Comparison of ENCODE assay signal across 20 cellular contexts in genomic region chr15:89630974-89631901, GRCh38. TPM values are rescaled to one million over a fixed set of nuclear protein-coding genes. Genes with fewer than 3 reads are reported as not detected.
DNase-seq lines count a peak whose midpoint lies in the region; ATAC-seq, FAIRE-seq and TF ChIP-seq lines count a peak whose summit lies in the region.
"Had no signal": no experiment of that assay in that cellular context is flagged by ENCODE, and none has a peak within 500 bp of the region (broad histone marks: within the 10 kb centered on the region; RNA-seq: fewer than 3 reads in every experiment).

No MANE protein-coding gene starts in this region.

- no peak overlapping the region for H3K4ac ChIP-seq in mesendoderm (ENCODE audit: low read depth, low read length)

- H3K9me3 Mint-ChIP-seq in Caco-2 (ENCODE audit: unreplicated experiment), result peaks cover 9% of the 10 kb centered on the region

- H4K20me1 ChIP-seq in K562 (replicated peaks; ENCODE audit: control insufficient read depth, insufficient read depth, low read length), result no peaks in the 10 kb centered on the region

- H3K9me3 ChIP-seq in Caco-2, result 0 out of 2 replicates have a peak, but pooled peaks cover 3% of the 10 kb centered on the region
- peaks cover 5% of the 10 kb centered on the region; the same call in 1 of the 2 replicates for H3K9me3 ChIP-seq in K562 (replicated peaks; ENCODE audit: control insufficient read depth, insufficient read depth, low read depth, low read length)
- H3K9me3 ChIP-seq: gastrocnemius medialis, SJCRH30 had no signal

- intact Hi-C loops in Caco-2 (cut with micrococcal nuclease; ENCODE audit: unreplicated experiment), result no loop called here
- intact Hi-C loops in K562 (cut with micrococcal nuclease), result no loop called here

- 89% methylated on average over 29 of the region's 30 CpGs for WGBS in K562 (ENCODE audit: insufficient coverage, low coverage, missing lambda C conversion rate)
- WGBS in mesendoderm (ENCODE audit: extremely low coverage, insufficient coverage, low lambda C conversion rate), result no CpG with 5 or more reads among the region's 30 CpGs

- peak; percentile 31; the same call in 1 of the 2 replicates for TF ChIP-seq POLR2A in K562 (conservative IDR thresholded peaks at IDR 0.05)

- H2AK5ac ChIP-seq in mesendoderm (ENCODE audit: low read length), result no peak overlapping the region

- H2AFZ ChIP-seq in K562 (ENCODE audit: low read depth, low read length), result no peak overlapping the region

- H3K27me3 ChIP-seq in Caco-2 (replicated peaks; ENCODE audit: control insufficient read depth, insufficient read depth, low read length) (no peaks in the 10 kb centered on the region), K562 (ENCODE audit: control insufficient read depth in 2 of 2, insufficient read depth in 2 of 2, low read length in 2 of 2) (no peaks in the 10 kb centered on the region), mesendoderm (ENCODE audit: insufficient read depth, low read length, poor library complexity) (no peaks in the 10 kb centered on the region)
- H3K27me3 ChIP-seq: gastrocnemius medialis, SJCRH30 had no signal

- TF ChIP-seq CTCF in Caco-2 (IDR thresholded peaks at IDR 0.05; ENCODE audit: insufficient read depth in 1 of 2, low read depth in 1 of 2, low read length in 1 of 2, severe bottlenecking in 1 of 2, unreplicated experiment in 1 of 2) (no peak), GM13977 (IDR thresholded peaks at IDR 0.05; ENCODE audit: extremely low read depth, insufficient read depth, missing control alignments) (no peak), K562 (IDR thresholded peaks at IDR 0.05 in 2 of 3, conservative IDR thresholded peaks at IDR 0.05 in 1 of 3; ENCODE audit: insufficient read depth in 2 of 3, low read depth in 1 of 3, low read length in 3 of 3) (no peak)

- H3K23ac ChIP-seq in mesendoderm (ENCODE audit: low read length), result no peak overlapping the region

- in situ Hi-C loops in GM13977 (cut with MboI; ENCODE audit: low pct_unique_long_range_greater_than_20kb, low sequenced_read_pairs, unreplicated experiment), result no loop called here
- in situ Hi-C loops in K562 (cut with MboI), result no loop called here

- H3K36me3 ChIP-seq in Caco-2 (ENCODE audit: control insufficient read depth, insufficient read depth, low read length) (no peaks in the 10 kb centered on the region; the same call in 1 of the 2 replicates), K562 (ENCODE audit: control insufficient read depth, insufficient read depth, low read length) (peaks cover 59% of the 10 kb centered on the region), mesendoderm (ENCODE audit: control insufficient read depth, insufficient read depth, low read length) (peaks cover 51% of the 10 kb centered on the region)
- H3K36me3 ChIP-seq: gastrocnemius medialis had no signal

- no peak overlapping the region for H3K56ac ChIP-seq in mesendoderm (ENCODE audit: low read length)

- no peak overlapping the region for H2BK120ac ChIP-seq in mesendoderm (ENCODE audit: low read depth, low read length)

- H3K4me2 ChIP-seq in K562 (ENCODE audit: insufficient read depth, low read length), result no peak overlapping the region
- H3K4me2 ChIP-seq in mesendoderm (ENCODE audit: low read length), result no peak overlapping the region

- H4K5ac ChIP-seq in mesendoderm (ENCODE audit: low read length), result no peak overlapping the region

- peak; percentile 50 for ATAC-seq in K562
- ATAC-seq in GM21381 (IDR thresholded peaks at IDR 0.05; ENCODE audit: unreplicated experiment), result no peak
- ATAC-seq in activated CD4-positive, CD25-positive, alpha-beta regulatory T cell treated with anti-CD3 and anti-CD28 coated beads, Interleukin-2, amount 50 U/mL, for 24 hours, result no peak
- ATAC-seq: gastrocnemius medialis had no signal

- H2BK15ac ChIP-seq in mesendoderm (replicated peaks; ENCODE audit: low read depth), result no peak overlapping the region

- no peak for TF ChIP-seq EP300 in K562 (IDR thresholded peaks at IDR 0.05; ENCODE audit: low read length)

- H3K27ac ChIP-seq in K562 (ENCODE audit: extremely low read depth, low read depth, low read length), result no peak overlapping the region
- H3K27ac ChIP-seq in mesendoderm (ENCODE audit: low read depth, low read length), result no peak overlapping the region
- H3K27ac ChIP-seq: coronary artery, gastrocnemius medialis, SJCRH30 had no signal

- FAIRE-seq in K562 (lab: Jason Lieb, UNC), result no peak

- DNase-seq in Caco-2 (no peak), GM13977 (ENCODE audit: low spot score) (peak; percentile 16), K562 (ENCODE audit: extremely low read depth in 1 of 4, low spot score in 3 of 4) (peak in 1 of 4 experiments; percentile 7), mesendoderm (peak; percentile 18), COLO668 (lab: John Stamatoyannopoulos, UW; ENCODE audit: unreplicated experiment) (no peak)
- DNase-seq: activated CD4-positive, alpha-beta T cell treated with anti-CD3 and anti-CD28 coated beads for 1 hour; activated naive CD4-positive, alpha-beta T cell treated with anti-CD3 and anti-CD28 coated beads, Interleukin-2, amount 10 ng/mL, durations not matched to agents 7 days and 5 days; gastrocnemius medialis; GOT3; MV-4-11; NCI-H2081 treated with DMSO at 0.1 percent for 48 hours; NCI-H526 treated with DMSO at 0.1 percent for 48 hours; SJCRH30; stimulated activated CD4-positive, alpha-beta T cell treated with anti-CD3 and anti-CD28 coated beads, Interleukin-1b, Interleukin-23, amount 100 ng/mL, for 48 hours had no signal

- H3K4me3 ChIP-seq in Caco-2 (ENCODE audit: low read depth, low read length) (no peak overlapping the region), K562 (no peak overlapping the region), mesendoderm (ENCODE audit: low read length) (no peak overlapping the region)
- H3K4me3 ChIP-seq: coronary artery, gastrocnemius medialis, SJCRH30 had no signal

- H3K27me3 Mint-ChIP-seq in Caco-2 (ENCODE audit: insufficient read depth, unreplicated experiment), result no peaks in the 10 kb centered on the region
- H3K27me3 Mint-ChIP-seq: activated naive CD4-positive, alpha-beta T cell treated with anti-CD3 and anti-CD28 coated beads, Interleukin-2, amount 10 ng/mL, durations not matched to agents 7 days and 5 days; CD8-positive, alpha-beta memory T cell; IgD-negative memory B cell had no signal

- no peak overlapping the region for H2BK5ac ChIP-seq in mesendoderm (ENCODE audit: low read length)

- H3K4me1 ChIP-seq in Caco-2, result no peaks in the 10 kb centered on the region
- H3K4me1 ChIP-seq in K562 (replicated peaks in 1 of 2; ENCODE audit: control insufficient read depth in 2 of 2, insufficient read depth in 2 of 2, low read length in 2 of 2), result no peaks in the 10 kb centered on the region; a peak in 1 of 5 replicates
- H3K4me1 ChIP-seq in mesendoderm (ENCODE audit: control insufficient read depth, low read depth, low read length), result no peaks in the 10 kb centered on the region
- H3K4me1 ChIP-seq: gastrocnemius medialis, SJCRH30 had no signal

- H3K4me1 Mint-ChIP-seq in Caco-2 (ENCODE audit: low read depth, unreplicated experiment), result no peaks in the 10 kb centered on the region
- H3K4me1 Mint-ChIP-seq: activated naive CD4-positive, alpha-beta T cell treated with anti-CD3 and anti-CD28 coated beads, Interleukin-2, amount 10 ng/mL, durations not matched to agents 7 days and 5 days; CD8-positive, alpha-beta memory T cell; IgD-negative memory B cell had no signal

- no peak overlapping the region for H3K9ac ChIP-seq in K562 (ENCODE audit: insufficient read depth in 1 of 2, low read depth in 2 of 2, low read length in 2 of 2)
- H3K9ac ChIP-seq in mesendoderm (ENCODE audit: low read length), result no peak overlapping the region

- H3K9me1 ChIP-seq in K562 (ENCODE audit: control insufficient read depth, insufficient read depth, low read length), result no peaks in the 10 kb centered on the region

- CTCF ChIA-PET in Caco-2 (lab: Charles Lee) (no interaction called here), K562 (lab: Yijun Ruan, JAX; ENCODE audit: low intra/inter-chr PET ratio) (no interaction called here)

- H4K8ac ChIP-seq in mesendoderm (ENCODE audit: low read depth, low read length), result no peak overlapping the region

- H3K79me2 ChIP-seq in K562 (ENCODE audit: control insufficient read depth, insufficient read depth, low read length) (no peaks in the 10 kb centered on the region), mesendoderm (ENCODE audit: control insufficient read depth, insufficient read depth, low read length) (no peaks in the 10 kb centered on the region)

- H3K4me3 Mint-ChIP-seq in Caco-2 (ENCODE audit: unreplicated experiment), result no peak overlapping the region
- H3K4me3 Mint-ChIP-seq: activated naive CD4-positive, alpha-beta T cell treated with anti-CD3 and anti-CD28 coated beads, Interleukin-2, amount 10 ng/mL, durations not matched to agents 7 days and 5 days; CD8-positive, alpha-beta memory T cell; IgD-negative memory B cell; T-helper 2 cell treated with Interferon-gamma antibody and Interleukin-4, amounts not matched to agents 5 μg/mL and 100 μg/mL, for 36 hours had no signal

- H3K27ac Mint-ChIP-seq in Caco-2 (ENCODE audit: unreplicated experiment), result peak overlapping the region; percentile 50
- H3K27ac Mint-ChIP-seq: activated naive CD4-positive, alpha-beta T cell treated with anti-CD3 and anti-CD28 coated beads, Interleukin-2, amount 10 ng/mL, durations not matched to agents 7 days and 5 days; CD8-positive, alpha-beta memory T cell; IgD-negative memory B cell; T-helper 2 cell treated with Interferon-gamma antibody and Interleukin-4, amounts not matched to agents 5 μg/mL and 100 μg/mL, for 36 hours had no signal

- TF ChIP-seq RAD21 in K562 (CRISPR knock-in tag; conservative IDR thresholded peaks at IDR 0.05 in 1 of 2, IDR thresholded peaks at IDR 0.05 in 1 of 2), result no peak

- no peaks in the 10 kb centered on the region for H3K79me1 ChIP-seq in mesendoderm (ENCODE audit: low read length)

- BruUV-seq in Caco-2 (replicated peaks; lab: Mats Ljungman, UMichigan) (no TSS peak), K562 (replicated peaks; lab: Mats Ljungman, UMichigan) (no TSS peak)

- H3K18ac ChIP-seq in mesendoderm (ENCODE audit: low read length), result no peak overlapping the region

- H3K36me3 Mint-ChIP-seq in Caco-2 (ENCODE audit: insufficient read depth, unreplicated experiment), result peaks cover 79% of the 10 kb centered on the region
- H3K36me3 Mint-ChIP-seq: CD8-positive, alpha-beta memory T cell had no signal

- POLR2A ChIA-PET in Caco-2 (lab: Charles Lee), result no interaction called here
- POLR2A ChIA-PET in K562 (lab: Yijun Ruan, JAX), result interaction anchor here (0.5 to 1.3 kb wide), 3 partner anchors 10 to 21 kb away, joined by 3 read pairs; no protein-coding TSS in a partner anchor

RNA-seq across cellular contexts. Expression of gene KIF7, which starts 24.0 kb away (rescaled TPM):
- total RNA-seq in Caco-2 (2022) (8.2 TPM in 2 replicates), K562 (2014; rRNA removed) (1.6 and 2.0 TPM in 2 replicates), K562 (2014; rRNA removed; fragmentation: Illumina TruSeq; extraction: Trizol) (0.15 and 0.35 TPM in 2 replicates), K562 (2015; rRNA removed; fragmentation: Illumina TruSeq; extraction: Trizol) (0.58 and 0.64 TPM in 2 replicates), K562 (2021) (1.7 and 1.8 TPM in 2 replicates)
- total RNA-seq in K562 (2011; cell fraction: chromatin; rRNA removed; ENCODE audit: low replicate concordance), result 4.9 and 14.4 TPM in 2 replicates
- 4.2 and 7.3 TPM in 2 replicates for total RNA-seq in K562 (2011; cell fraction: nucleolus; rRNA removed)
- 2.7 and 3.1 TPM in 2 replicates for total RNA-seq in K562 (2011; cell fraction: nucleoplasm; rRNA removed)
- polyA plus RNA-seq in K562 (2011; rRNA removed) (1.3 and 1.7 TPM in 2 replicates), K562 (2014; fragmentation: Illumina TruSeq; extraction: Trizol) (0.49 and 0.69 TPM in 2 replicates), K562 (2014; fragmentation: Nextera tagmentation; extraction: Ambion mirVana) (under 1 TPM; 0.04 to 0.06 TPM), K562 (2014; rRNA removed) (1.9 and 3.1 TPM in 2 replicates)
- polyA plus RNA-seq in K562 (2011; cell fraction: cytosol; rRNA removed), result 1.1 and 2.7 TPM in 2 replicates
- 4.3 and 6.8 TPM in 2 replicates for polyA plus RNA-seq in K562 (2011; cell fraction: nucleus; rRNA removed)
- polyA plus RNA-seq in K562 (2012), result 0.96 and 1.1 TPM in 2 replicates
- polyA minus RNA-seq in K562 (2011; rRNA and poly(A)+ RNA removed), result 0.45 and 1.2 TPM in 2 replicates
- polyA minus RNA-seq in K562 (2011; cell fraction: cytosol; rRNA and poly(A)+ RNA removed), result 0.82 and 1.5 TPM in 2 replicates
- 1.2 and 2.8 TPM in 2 replicates for polyA minus RNA-seq in K562 (2011; cell fraction: nucleus; rRNA and poly(A)+ RNA removed)
- polyA plus RNA-seq in mesendoderm (2013, experiment 1 of 2), result 6.5 TPM
- 6.0 TPM for polyA plus RNA-seq in mesendoderm (2013, experiment 2 of 2)
- polyA plus RNA-seq: CD8-positive, alpha-beta memory T cell; IgD-negative memory B cell had no signal

RNA-seq across cellular contexts. Expression of gene PLIN1, which starts 47.9 kb away (rescaled TPM):
- total RNA-seq in Caco-2 (2022) (not detected in 2 replicates), K562 (2014; rRNA removed) (not detected in 2 replicates), K562 (2014; rRNA removed; fragmentation: Illumina TruSeq; extraction: Trizol) (not detected in 2 replicates), K562 (2015; rRNA removed; fragmentation: Illumina TruSeq; extraction: Trizol) (not detected in 2 replicates), K562 (2021) (not detected in 2 replicates)
- total RNA-seq in K562 (2011; cell fraction: chromatin; rRNA removed; ENCODE audit: low replicate concordance), result not detected in 2 replicates
- not detected in 2 replicates for total RNA-seq in K562 (2011; cell fraction: nucleolus; rRNA removed)
- total RNA-seq in K562 (2011; cell fraction: nucleoplasm; rRNA removed), result not detected in 2 replicates
- polyA plus RNA-seq in K562 (2011; rRNA removed) (not detected in 2 replicates), K562 (2014; fragmentation: Illumina TruSeq; extraction: Trizol) (not detected in 2 replicates), K562 (2014; fragmentation: Nextera tagmentation; extraction: Ambion mirVana) (not detected), K562 (2014; rRNA removed) (not detected in 2 replicates)
- polyA plus RNA-seq in K562 (2011; cell fraction: cytosol; rRNA removed), result not detected in 2 replicates
- not detected in 2 replicates for polyA plus RNA-seq in K562 (2011; cell fraction: nucleus; rRNA removed)
- not detected in 2 replicates for polyA plus RNA-seq in K562 (2012)
- polyA minus RNA-seq in K562 (2011; rRNA and poly(A)+ RNA removed), result not detected in 2 replicates
- polyA minus RNA-seq in K562 (2011; cell fraction: cytosol; rRNA and poly(A)+ RNA removed), result not detected in 2 replicates
- not detected in 2 replicates for polyA minus RNA-seq in K562 (2011; cell fraction: nucleus; rRNA and poly(A)+ RNA removed)
- polyA plus RNA-seq in mesendoderm (2013, experiment 1 of 2), result 0.07 TPM
- polyA plus RNA-seq in mesendoderm (2013, experiment 2 of 2), result not detected
- total RNA-seq: SJCRH30 had no signal
- polyA plus RNA-seq: CD8-positive, alpha-beta memory T cell; IgD-negative memory B cell had no signal

RNA-seq across cellular contexts. Expression of gene TICRR, which starts 56.0 kb away (rescaled TPM):
- total RNA-seq in Caco-2 (2022), result 23.6 and 24.1 TPM in 2 replicates
- 76.1 and 83.1 TPM in 2 replicates for total RNA-seq in K562 (2011; cell fraction: chromatin; rRNA removed; ENCODE audit: low replicate concordance)
- 43.7 and 48.0 TPM in 2 replicates for total RNA-seq in K562 (2011; cell fraction: nucleolus; rRNA removed)
- total RNA-seq in K562 (2011; cell fraction: nucleoplasm; rRNA removed), result 38.6 and 46.9 TPM in 2 replicates
- 13.8 and 14.8 TPM in 2 replicates for total RNA-seq in K562 (2014; rRNA removed)
- 11.4 and 11.8 TPM in 2 replicates for total RNA-seq in K562 (2014; rRNA removed; fragmentation: Illumina TruSeq; extraction: Trizol)
- 11.9 and 12.3 TPM in 2 replicates for total RNA-seq in K562 (2015; rRNA removed; fragmentation: Illumina TruSeq; extraction: Trizol)
- total RNA-seq in K562 (2021), result 21.0 and 22.9 TPM in 2 replicates
- 13.7 and 17.2 TPM in 2 replicates for polyA plus RNA-seq in K562 (2011; rRNA removed)
- 9.4 and 10.6 TPM in 2 replicates for polyA plus RNA-seq in K562 (2011; cell fraction: cytosol; rRNA removed)
- polyA plus RNA-seq in K562 (2011; cell fraction: nucleus; rRNA removed), result 45.6 and 60.9 TPM in 2 replicates
- 12.5 and 13.0 TPM in 2 replicates for polyA plus RNA-seq in K562 (2012)
- polyA plus RNA-seq in K562 (2014; fragmentation: Illumina TruSeq; extraction: Trizol), result 19.2 and 22.0 TPM in 2 replicates
- 1 to 10 TPM in 1 of 2 experiments, under 1 TPM in 1; 0.84 to 1.0 TPM for polyA plus RNA-seq in K562 (2014; fragmentation: Nextera tagmentation; extraction: Ambion mirVana)
- polyA plus RNA-seq in K562 (2014; rRNA removed), result 13.7 and 14.2 TPM in 2 replicates
- 24.1 and 29.5 TPM in 2 replicates for polyA minus RNA-seq in K562 (2011; rRNA and poly(A)+ RNA removed)
- 14.7 and 15.0 TPM in 2 replicates for polyA minus RNA-seq in K562 (2011; cell fraction: cytosol; rRNA and poly(A)+ RNA removed)
- polyA minus RNA-seq in K562 (2011; cell fraction: nucleus; rRNA and poly(A)+ RNA removed), result 32.3 and 48.4 TPM in 2 replicates
- 14.0 TPM for polyA plus RNA-seq in mesendoderm (2013, experiment 1 of 2)
- 14.1 TPM for polyA plus RNA-seq in mesendoderm (2013, experiment 2 of 2)
- total RNA-seq: gastrocnemius medialis had no signal
- polyA plus RNA-seq: CD8-positive, alpha-beta memory T cell; IgD-negative memory B cell had no signal

RNA-seq across cellular contexts. Expression of gene PEX11A, which starts 59.3 kb away (rescaled TPM):
- total RNA-seq in Caco-2 (2022) (3.7 and 4.1 TPM in 2 replicates), K562 (2014; rRNA removed) (not detected in 2 replicates), K562 (2014; rRNA removed; fragmentation: Illumina TruSeq; extraction: Trizol) (not detected in 2 replicates), K562 (2015; rRNA removed; fragmentation: Illumina TruSeq; extraction: Trizol) (not detected in 2 replicates), K562 (2021) (not detected in 2 replicates)
- total RNA-seq in K562 (2011; cell fraction: chromatin; rRNA removed; ENCODE audit: low replicate concordance), result not detected in 2 replicates
- not detected in 2 replicates for total RNA-seq in K562 (2011; cell fraction: nucleolus; rRNA removed)
- not detected in 2 replicates for total RNA-seq in K562 (2011; cell fraction: nucleoplasm; rRNA removed)
- polyA plus RNA-seq in K562 (2011; rRNA removed) (not detected in 2 replicates), K562 (2014; fragmentation: Illumina TruSeq; extraction: Trizol) (not detected in 2 replicates), K562 (2014; fragmentation: Nextera tagmentation; extraction: Ambion mirVana) (not detected), K562 (2014; rRNA removed) (not detected in 2 replicates)
- not detected in 2 replicates for polyA plus RNA-seq in K562 (2011; cell fraction: cytosol; rRNA removed)
- not detected in 2 replicates for polyA plus RNA-seq in K562 (2011; cell fraction: nucleus; rRNA removed)
- 0.04 TPM in 1 of 2 replicates, not detected in the other for polyA plus RNA-seq in K562 (2012)
- polyA minus RNA-seq in K562 (2011; rRNA and poly(A)+ RNA removed), result not detected in 2 replicates
- polyA minus RNA-seq in K562 (2011; cell fraction: cytosol; rRNA and poly(A)+ RNA removed), result not detected in 2 replicates
- polyA minus RNA-seq in K562 (2011; cell fraction: nucleus; rRNA and poly(A)+ RNA removed), result not detected in 2 replicates
- polyA plus RNA-seq in mesendoderm (2013, experiment 1 of 2), result 0.72 TPM
- polyA plus RNA-seq in mesendoderm (2013, experiment 2 of 2), result 0.90 TPM

RNA-seq across cellular contexts. Expression of gene WDR93, which starts 59.4 kb away (rescaled TPM):
- 0.16 TPM in 1 of 2 replicates, not detected in the other for total RNA-seq in Caco-2 (2022)
- not detected in 2 replicates for total RNA-seq in K562 (2011; cell fraction: chromatin; rRNA removed; ENCODE audit: low replicate concordance)
- total RNA-seq in K562 (2011; cell fraction: nucleolus; rRNA removed), result not detected in 2 replicates
- total RNA-seq in K562 (2011; cell fraction: nucleoplasm; rRNA removed), result not detected in 2 replicates
- total RNA-seq in K562 (2014; rRNA removed), result not detected in 2 replicates
- not detected in 2 replicates for total RNA-seq in K562 (2014; rRNA removed; fragmentation: Illumina TruSeq; extraction: Trizol)
- not detected in 2 replicates for total RNA-seq in K562 (2015; rRNA removed; fragmentation: Illumina TruSeq; extraction: Trizol)
- not detected in 2 replicates for total RNA-seq in K562 (2021)
- polyA plus RNA-seq in K562 (2011; rRNA removed), result not detected in 2 replicates
- not detected in 2 replicates for polyA plus RNA-seq in K562 (2011; cell fraction: cytosol; rRNA removed)
- not detected in 2 replicates for polyA plus RNA-seq in K562 (2011; cell fraction: nucleus; rRNA removed)
- polyA plus RNA-seq in K562 (2012), result not detected in 2 replicates
- not detected in 2 replicates for polyA plus RNA-seq in K562 (2014; fragmentation: Illumina TruSeq; extraction: Trizol)
- not detected for polyA plus RNA-seq in K562 (2014; fragmentation: Nextera tagmentation; extraction: Ambion mirVana)
- polyA plus RNA-seq in K562 (2014; rRNA removed), result not detected in 2 replicates
- polyA minus RNA-seq in K562 (2011; rRNA and poly(A)+ RNA removed), result not detected in 2 replicates
- not detected in 2 replicates for polyA minus RNA-seq in K562 (2011; cell fraction: cytosol; rRNA and poly(A)+ RNA removed)
- polyA minus RNA-seq in K562 (2011; cell fraction: nucleus; rRNA and poly(A)+ RNA removed), result not detected in 2 replicates
- polyA plus RNA-seq in mesendoderm (2013, experiment 1 of 2), result 0.03 TPM
- polyA plus RNA-seq in mesendoderm (2013, experiment 2 of 2), result not detected
- total RNA-seq: CD8-positive, alpha-beta memory T cell; gastrocnemius medialis; SJCRH30 had no signal
- polyA plus RNA-seq: IgD-negative memory B cell had no signal

Comparison
In these comparisons a context has a peak if more than half of its experiments do, and no peak if none do; other contexts are left out.
1. DNase-seq: peak in GM13977 (single experiment) and mesendoderm (single experiment); none in Caco-2 (0 of 2) and COLO668 (single experiment).